1 cellular context compared by ENCODE assay signal in genomic region chr11:61495801-61496601, GRCh38.
A peak's percentile ranks its signal among the peaks of the same experiment; 100 is the strongest.
TF ChIP-seq lines count a peak whose summit lies in the region.

No MANE protein-coding gene starts in this region.

TF ChIP-seq in HepG2, 621 proteins besides CTCF, POLR2A, EP300 and RAD21 (continued from another document):
- TF ChIP-seq, protein P1, sequence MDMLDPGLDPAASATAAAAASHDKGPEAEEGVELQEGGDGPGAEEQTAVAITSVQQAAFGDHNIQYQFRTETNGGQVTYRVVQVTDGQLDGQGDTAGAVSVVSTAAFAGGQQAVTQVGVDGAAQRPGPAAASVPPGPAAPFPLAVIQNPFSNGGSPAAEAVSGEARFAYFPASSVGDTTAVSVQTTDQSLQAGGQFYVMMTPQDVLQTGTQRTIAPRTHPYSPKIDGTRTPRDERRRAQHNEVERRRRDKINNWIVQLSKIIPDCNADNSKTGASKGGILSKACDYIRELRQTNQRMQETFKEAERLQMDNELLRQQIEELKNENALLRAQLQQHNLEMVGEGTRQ (IDR thresholded peaks at IDR 0.05; ENCODE audit: low read depth, low read length), result peak; percentile 38
- TF ChIP-seq, protein P1 (CRISPR knock-in tag; IDR thresholded peaks at IDR 0.05; ENCODE audit: borderline replicate concordance), result no peak
- TF ChIP-seq RAD51 (IDR thresholded peaks at IDR 0.05; ENCODE audit: borderline replicate concordance), result peak; percentile 11; the same call in 1 of the 2 replicates
- peak; percentile 80 for TF ChIP-seq MNT (IDR thresholded peaks at IDR 0.05)
